Comparison of ENCODE assay signal across 8 cellular contexts in the genomic region with DNA sequence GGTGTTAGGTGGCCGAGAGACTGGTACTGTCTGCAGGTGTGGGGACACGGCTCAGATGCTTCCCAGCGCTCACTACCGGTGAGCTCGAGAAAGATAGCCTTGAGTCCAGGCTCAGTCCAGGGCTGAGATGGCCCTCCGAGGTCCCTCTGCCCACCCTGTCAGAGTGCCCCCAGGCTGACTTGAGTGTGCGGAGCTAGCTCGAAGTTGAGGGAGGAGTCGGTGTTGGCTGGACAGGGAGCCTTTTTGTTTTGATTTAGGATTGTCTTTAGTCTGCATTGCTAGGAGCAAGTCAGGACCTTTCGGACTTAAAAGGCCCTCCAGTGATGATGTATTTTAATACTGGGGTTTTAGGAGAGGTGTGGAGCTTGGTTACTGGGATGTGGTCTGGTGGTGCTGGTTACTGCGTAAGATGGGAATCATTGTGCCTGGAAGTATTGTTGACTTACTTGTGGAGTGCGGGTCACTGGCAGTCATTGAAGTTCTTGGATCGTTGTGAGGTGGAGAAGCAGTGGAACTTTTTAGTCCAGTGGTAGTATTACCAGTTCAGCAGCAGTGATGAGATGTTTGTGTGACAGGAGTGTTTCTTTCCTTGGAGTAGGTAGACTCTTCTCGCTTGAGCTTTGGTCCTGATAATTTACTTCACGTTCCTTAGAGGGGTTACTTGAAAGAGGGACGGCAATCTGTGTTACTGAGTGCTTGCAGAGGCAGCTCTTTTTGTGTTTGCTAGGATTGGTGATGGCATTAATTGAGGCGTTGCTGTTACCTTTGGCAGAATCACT. TPM values are rescaled to one million over a fixed set of nuclear protein-coding genes. Genes with fewer than 3 reads are reported as not detected.
A peak's percentile ranks its signal among the peaks of the same experiment; 100 is the strongest.
DNase-seq lines count a peak whose midpoint lies in the region; ATAC-seq and TF ChIP-seq lines count a peak whose summit lies in the region.

No MANE protein-coding gene starts in this region.

- peak overlapping the region; percentile 2 for H3K4ac ChIP-seq in trophoblast cell (ENCODE audit: low read depth, low read length)

- no peaks in the 10 kb centered on the region for H3K9me3 ChIP-seq in trophoblast cell (ENCODE audit: insufficient read depth, low read depth, low read length)

- no peak overlapping the region for H2AK5ac ChIP-seq in trophoblast cell (ENCODE audit: low read length)

- TF ChIP-seq CTCF in CD14-positive monocyte (IDR thresholded peaks at IDR 0.05) (no peak), WI38 (IDR thresholded peaks at IDR 0.05; ENCODE audit: low read depth, low read length) (no peak), foreskin keratinocyte (conservative IDR thresholded peaks at IDR 0.05) (no peak)

- H3K9ac ChIP-seq in trophoblast cell (ENCODE audit: low read length), result peak overlapping the region; percentile 10

- peak overlapping the region; percentile 15 for H3K14ac ChIP-seq in trophoblast cell (ENCODE audit: low read length)

- no peaks in the 10 kb centered on the region for H3K36me3 ChIP-seq in trophoblast cell (ENCODE audit: control insufficient read depth in 1 of 2, insufficient read depth in 2 of 2, low read length in 2 of 2)

- peak overlapping the region; percentile 89 for H2AFZ ChIP-seq in trophoblast cell (ENCODE audit: insufficient read depth, low read length, poor library complexity)

- peak overlapping the region; percentile 35 for H4K8ac ChIP-seq in trophoblast cell (ENCODE audit: low read depth, low read length)

- no peak overlapping the region for H2BK12ac ChIP-seq in trophoblast cell (ENCODE audit: low read length)

- peak overlapping the region in 5 of 7 donors; percentile 55 to 91 (median 83) for H3K27ac Mint-ChIP-seq in CD14-positive monocyte

- peak overlapping the region; percentile 70 for H3K4me2 ChIP-seq in trophoblast cell (ENCODE audit: low read length)

- H3K36me3 Mint-ChIP-seq in CD14-positive monocyte, result peaks cover 0 to 4% of the 10 kb centered on the region in 2 donors

- peak overlapping the region; percentile 91 to 98 for H3K4me3 Mint-ChIP-seq in CD14-positive monocyte

- intact Hi-C loops in CD14-positive monocyte (cut with micrococcal nuclease), result no loop called here

- H2BK5ac ChIP-seq in trophoblast cell (ENCODE audit: low read depth, low read length, poor library complexity), result peak overlapping the region; percentile 22

- H3K4me3 ChIP-seq in WI38 (ENCODE audit: low read depth, low read length) (peak overlapping the region; percentile 91), trophoblast cell (ENCODE audit: low read depth, low read length) (peak overlapping the region; percentile 100)

- H3K27me3 ChIP-seq in foreskin keratinocyte (no peaks in the 10 kb centered on the region), trophoblast cell (ENCODE audit: insufficient read depth, low read length) (no peaks in the 10 kb centered on the region)

- peak overlapping the region; percentile 58 for H4K91ac ChIP-seq in trophoblast cell (ENCODE audit: low read depth, low read length)

- peaks cover 7% of the 10 kb centered on the region for H3K79me2 ChIP-seq in trophoblast cell (ENCODE audit: control insufficient read depth, insufficient read depth, low read length, poor library complexity)

- peak overlapping the region; percentile 52 for H2BK120ac ChIP-seq in trophoblast cell (ENCODE audit: insufficient read depth, low read length, poor library complexity)

- H3K4me1 ChIP-seq in foreskin keratinocyte (peaks cover 12% of the 10 kb centered on the region), trophoblast cell (ENCODE audit: control insufficient read depth in 1 of 2, insufficient read depth in 2 of 2, low read length in 2 of 2) (peaks cover 5% of the 10 kb centered on the region in 2 experiments)

- H3K79me1 ChIP-seq in trophoblast cell (ENCODE audit: low read length), result peaks cover 8% of the 10 kb centered on the region

- no CpG with 5 or more reads among the region's 17 CpGs for WGBS in trophoblast cell (ENCODE audit: extremely low coverage, insufficient coverage, insufficient read length)

- peaks cover 0 to 3% (median 0%) of the 10 kb centered on the region in 3 donors for H3K27me3 Mint-ChIP-seq in CD14-positive monocyte (ENCODE audit: low read depth in 3 of 3)

- H3K4me1 Mint-ChIP-seq in CD14-positive monocyte, result peaks cover 23% of the 10 kb centered on the region

- no peak overlapping the region for H3K23ac ChIP-seq in trophoblast cell (ENCODE audit: low read length)

- peak overlapping the region; percentile 5 for H3K18ac ChIP-seq in trophoblast cell (ENCODE audit: low read length)

- H3K27ac ChIP-seq in foreskin keratinocyte (peak overlapping the region; percentile 55), trophoblast cell (ENCODE audit: low read depth, low read length) (peak overlapping the region; percentile 7)

- H3K9me3 Mint-ChIP-seq in CD14-positive monocyte, result no peaks in the 10 kb centered on the region

- H4K12ac ChIP-seq in trophoblast cell (ENCODE audit: low read depth, low read length), result peak overlapping the region; percentile 65

- ATAC-seq in foreskin keratinocyte (peak; percentile 0), HG03457 (IDR thresholded peaks at IDR 0.05; ENCODE audit: unreplicated experiment) (no peak), HG02840 (IDR thresholded peaks at IDR 0.05; ENCODE audit: low FRiP score, unreplicated experiment) (no peak)

- DNase-seq in CD14-positive monocyte (ENCODE audit: low spot score), result no peak
- DNase-seq in HPDE6-E6E7 (ENCODE audit: extremely low spot score), result peak; percentile 10
- DNase-seq in foreskin keratinocyte, result peak in 1 of 2 donors; percentile 39
- DNase-seq in trophoblast cell, result peak in 1 of 2 donors; percentile 55
- DNase-seq in SIG-M5 treated with dmso at 0.1 percent for 504 hours (lab: John Stamatoyannopoulos, UW; ENCODE audit: unreplicated experiment), result no peak

RNA-seq across cellular contexts. Expression of a gene that starts 0.6 kb away (rescaled TPM):
- polyA plus RNA-seq in CD14-positive monocyte (1 to 10 TPM; 3.8 to 3.9 TPM), foreskin keratinocyte (1.9 and 2.1 TPM in 2 replicates)
- total RNA-seq in foreskin keratinocyte, result 4.7 and 4.9 TPM in 2 replicates
- polyA plus RNA-seq in trophoblast cell (2013), result 2.5 and 3.0 TPM in 2 replicates

RNA-seq across cellular contexts. Expression of a gene that starts 0.7 kb away (rescaled TPM):
- polyA plus RNA-seq in CD14-positive monocyte (10 to 100 TPM; 41.5 to 50.1 TPM), foreskin keratinocyte (124 and 143 TPM in 2 replicates)
- total RNA-seq in foreskin keratinocyte, result 113 and 118 TPM in 2 replicates
- polyA plus RNA-seq in trophoblast cell (2013), result 106 and 113 TPM in 2 replicates
